Comparison of ENCODE assay signal across 1 cellular context in the genomic region with DNA sequence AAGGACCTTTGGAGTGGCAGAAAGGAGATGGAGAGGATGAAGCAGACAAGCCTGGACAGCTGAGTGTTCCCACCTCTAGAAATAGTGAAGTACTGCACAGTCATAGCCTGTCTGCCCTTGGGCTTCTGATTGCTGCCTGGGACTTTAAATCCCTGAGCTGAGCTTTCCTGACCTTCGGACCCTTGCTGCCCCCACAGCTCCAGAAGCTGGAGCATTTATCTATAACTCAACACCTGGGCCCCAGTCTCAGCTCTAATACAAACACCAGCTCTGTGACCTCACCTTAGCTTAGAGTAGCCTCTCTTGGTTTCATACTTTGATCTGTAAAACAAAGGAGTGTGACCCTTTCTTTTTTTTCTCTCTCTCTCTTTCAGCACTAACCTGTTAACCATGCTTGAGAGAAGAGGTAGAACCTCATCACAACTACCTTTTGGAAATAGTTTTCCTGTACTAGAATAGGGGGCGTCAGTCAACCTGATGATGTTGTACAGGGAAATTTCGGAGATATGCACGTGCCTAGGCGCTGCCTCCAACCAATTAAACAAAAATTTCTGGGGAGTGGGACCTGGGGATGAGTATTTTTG.
A peak's percentile ranks its signal among the peaks of the same experiment; 100 is the strongest.
TF ChIP-seq lines count a peak whose summit lies in the region.

No MANE protein-coding gene starts in this region.

TF ChIP-seq in HepG2, 621 proteins besides CTCF, POLR2A, EP300 and RAD21 (continued from another document and continues in another):
- TF ChIP-seq, protein P1, sequence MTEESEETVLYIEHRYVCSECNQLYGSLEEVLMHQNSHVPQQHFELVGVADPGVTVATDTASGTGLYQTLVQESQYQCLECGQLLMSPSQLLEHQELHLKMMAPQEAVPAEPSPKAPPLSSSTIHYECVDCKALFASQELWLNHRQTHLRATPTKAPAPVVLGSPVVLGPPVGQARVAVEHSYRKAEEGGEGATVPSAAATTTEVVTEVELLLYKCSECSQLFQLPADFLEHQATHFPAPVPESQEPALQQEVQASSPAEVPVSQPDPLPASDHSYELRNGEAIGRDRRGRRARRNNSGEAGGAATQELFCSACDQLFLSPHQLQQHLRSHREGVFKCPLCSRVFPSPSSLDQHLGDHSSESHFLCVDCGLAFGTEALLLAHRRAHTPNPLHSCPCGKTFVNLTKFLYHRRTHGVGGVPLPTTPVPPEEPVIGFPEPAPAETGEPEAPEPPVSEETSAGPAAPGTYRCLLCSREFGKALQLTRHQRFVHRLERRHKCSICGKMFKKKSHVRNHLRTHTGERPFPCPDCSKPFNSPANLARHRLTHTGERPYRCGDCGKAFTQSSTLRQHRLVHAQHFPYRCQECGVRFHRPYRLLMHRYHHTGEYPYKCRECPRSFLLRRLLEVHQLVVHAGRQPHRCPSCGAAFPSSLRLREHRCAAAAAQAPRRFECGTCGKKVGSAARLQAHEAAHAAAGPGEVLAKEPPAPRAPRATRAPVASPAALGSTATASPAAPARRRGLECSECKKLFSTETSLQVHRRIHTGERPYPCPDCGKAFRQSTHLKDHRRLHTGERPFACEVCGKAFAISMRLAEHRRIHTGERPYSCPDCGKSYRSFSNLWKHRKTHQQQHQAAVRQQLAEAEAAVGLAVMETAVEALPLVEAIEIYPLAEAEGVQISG (CRISPR knock-in tag; IDR thresholded peaks at IDR 0.05) = peak; percentile 72
- no peak for TF ChIP-seq FOXP1 (IDR thresholded peaks at IDR 0.05)
- TF ChIP-seq FOXP1 (CRISPR knock-in tag; IDR thresholded peaks at IDR 0.05) = peak; percentile 95
- peak; percentile 47; the same call in 1 of the 2 replicates for TF ChIP-seq MEIS1 (CRISPR knock-in tag; IDR thresholded peaks at IDR 0.05; ENCODE audit: borderline replicate concordance)
- TF ChIP-seq ZNF780A (CRISPR knock-in tag; IDR thresholded peaks at IDR 0.05) = no peak
- TF ChIP-seq NKX3-1 (CRISPR knock-in tag; IDR thresholded peaks at IDR 0.05) = peak; percentile 90
- TF ChIP-seq, protein P2, sequence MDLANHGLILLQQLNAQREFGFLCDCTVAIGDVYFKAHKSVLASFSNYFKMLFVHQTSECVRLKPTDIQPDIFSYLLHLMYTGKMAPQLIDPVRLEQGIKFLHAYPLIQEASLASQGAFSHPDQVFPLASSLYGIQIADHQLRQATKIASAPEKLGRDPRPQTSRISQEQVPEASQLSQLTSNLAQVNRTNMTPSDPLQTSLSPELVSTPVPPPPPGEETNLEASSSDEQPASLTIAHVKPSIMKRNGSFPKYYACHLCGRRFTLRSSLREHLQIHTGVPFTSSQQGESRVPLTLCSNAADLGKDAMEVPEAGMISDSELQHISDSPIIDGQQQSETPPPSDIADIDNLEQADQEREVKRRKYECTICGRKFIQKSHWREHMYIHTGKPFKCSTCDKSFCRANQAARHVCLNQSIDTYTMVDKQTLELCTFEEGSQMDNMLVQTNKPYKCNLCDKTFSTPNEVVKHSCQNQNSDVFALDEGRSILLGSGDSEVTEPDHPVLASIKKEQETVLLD (CRISPR knock-in tag; IDR thresholded peaks at IDR 0.05; ENCODE audit: low read depth) = no peak
- TF ChIP-seq FOXA1 (IDR thresholded peaks at IDR 0.05) = no peak
- TF ChIP-seq FOXA1 (CRISPR knock-in tag; IDR thresholded peaks at IDR 0.05) = peak; percentile 90
- TF ChIP-seq, protein P3, sequence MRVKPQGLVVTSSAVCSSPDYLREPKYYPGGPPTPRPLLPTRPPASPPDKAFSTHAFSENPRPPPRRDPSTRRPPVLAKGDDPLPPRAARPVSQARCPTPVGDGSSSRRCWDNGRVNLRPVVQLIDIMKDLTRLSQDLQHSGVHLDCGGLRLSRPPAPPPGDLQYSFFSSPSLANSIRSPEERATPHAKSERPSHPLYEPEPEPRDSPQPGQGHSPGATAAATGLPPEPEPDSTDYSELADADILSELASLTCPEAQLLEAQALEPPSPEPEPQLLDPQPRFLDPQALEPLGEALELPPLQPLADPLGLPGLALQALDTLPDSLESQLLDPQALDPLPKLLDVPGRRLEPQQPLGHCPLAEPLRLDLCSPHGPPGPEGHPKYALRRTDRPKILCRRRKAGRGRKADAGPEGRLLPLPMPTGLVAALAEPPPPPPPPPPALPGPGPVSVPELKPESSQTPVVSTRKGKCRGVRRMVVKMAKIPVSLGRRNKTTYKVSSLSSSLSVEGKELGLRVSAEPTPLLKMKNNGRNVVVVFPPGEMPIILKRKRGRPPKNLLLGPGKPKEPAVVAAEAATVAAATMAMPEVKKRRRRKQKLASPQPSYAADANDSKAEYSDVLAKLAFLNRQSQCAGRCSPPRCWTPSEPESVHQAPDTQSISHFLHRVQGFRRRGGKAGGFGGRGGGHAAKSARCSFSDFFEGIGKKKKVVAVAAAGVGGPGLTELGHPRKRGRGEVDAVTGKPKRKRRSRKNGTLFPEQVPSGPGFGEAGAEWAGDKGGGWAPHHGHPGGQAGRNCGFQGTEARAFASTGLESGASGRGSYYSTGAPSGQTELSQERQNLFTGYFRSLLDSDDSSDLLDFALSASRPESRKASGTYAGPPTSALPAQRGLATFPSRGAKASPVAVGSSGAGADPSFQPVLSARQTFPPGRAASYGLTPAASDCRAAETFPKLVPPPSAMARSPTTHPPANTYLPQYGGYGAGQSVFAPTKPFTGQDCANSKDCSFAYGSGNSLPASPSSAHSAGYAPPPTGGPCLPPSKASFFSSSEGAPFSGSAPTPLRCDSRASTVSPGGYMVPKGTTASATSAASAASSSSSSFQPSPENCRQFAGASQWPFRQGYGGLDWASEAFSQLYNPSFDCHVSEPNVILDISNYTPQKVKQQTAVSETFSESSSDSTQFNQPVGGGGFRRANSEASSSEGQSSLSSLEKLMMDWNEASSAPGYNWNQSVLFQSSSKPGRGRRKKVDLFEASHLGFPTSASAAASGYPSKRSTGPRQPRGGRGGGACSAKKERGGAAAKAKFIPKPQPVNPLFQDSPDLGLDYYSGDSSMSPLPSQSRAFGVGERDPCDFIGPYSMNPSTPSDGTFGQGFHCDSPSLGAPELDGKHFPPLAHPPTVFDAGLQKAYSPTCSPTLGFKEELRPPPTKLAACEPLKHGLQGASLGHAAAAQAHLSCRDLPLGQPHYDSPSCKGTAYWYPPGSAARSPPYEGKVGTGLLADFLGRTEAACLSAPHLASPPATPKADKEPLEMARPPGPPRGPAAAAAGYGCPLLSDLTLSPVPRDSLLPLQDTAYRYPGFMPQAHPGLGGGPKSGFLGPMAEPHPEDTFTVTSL (CRISPR knock-in tag; IDR thresholded peaks at IDR 0.05; ENCODE audit: borderline replicate concordance) = peak; percentile 99
- no peak for TF ChIP-seq SRY (CRISPR knock-in tag; IDR thresholded peaks at IDR 0.05)
- TF ChIP-seq, protein P4, sequence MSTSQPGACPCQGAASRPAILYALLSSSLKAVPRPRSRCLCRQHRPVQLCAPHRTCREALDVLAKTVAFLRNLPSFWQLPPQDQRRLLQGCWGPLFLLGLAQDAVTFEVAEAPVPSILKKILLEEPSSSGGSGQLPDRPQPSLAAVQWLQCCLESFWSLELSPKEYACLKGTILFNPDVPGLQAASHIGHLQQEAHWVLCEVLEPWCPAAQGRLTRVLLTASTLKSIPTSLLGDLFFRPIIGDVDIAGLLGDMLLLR (CRISPR knock-in tag; IDR thresholded peaks at IDR 0.05) = no peak
- peak; percentile 84 for TF ChIP-seq ZBTB38 (CRISPR knock-in tag; IDR thresholded peaks at IDR 0.05)
- peak; percentile 97 for TF ChIP-seq ASH2L (IDR thresholded peaks at IDR 0.05; ENCODE audit: insufficient read length, low read depth, low read length)
- TF ChIP-seq, protein P5, sequence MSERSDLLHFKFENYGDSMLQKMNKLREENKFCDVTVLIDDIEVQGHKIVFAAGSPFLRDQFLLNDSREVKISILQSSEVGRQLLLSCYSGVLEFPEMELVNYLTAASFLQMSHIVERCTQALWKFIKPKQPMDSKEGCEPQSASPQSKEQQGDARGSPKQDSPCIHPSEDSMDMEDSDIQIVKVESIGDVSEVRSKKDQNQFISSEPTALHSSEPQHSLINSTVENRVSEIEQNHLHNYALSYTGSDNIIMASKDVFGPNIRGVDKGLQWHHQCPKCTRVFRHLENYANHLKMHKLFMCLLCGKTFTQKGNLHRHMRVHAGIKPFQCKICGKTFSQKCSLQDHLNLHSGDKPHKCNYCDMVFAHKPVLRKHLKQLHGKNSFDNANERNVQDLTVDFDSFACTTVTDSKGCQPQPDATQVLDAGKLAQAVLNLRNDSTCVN (CRISPR knock-in tag; IDR thresholded peaks at IDR 0.05; ENCODE audit: borderline replicate concordance) = peak; percentile 98
- no peak for TF ChIP-seq ZNF207 (IDR thresholded peaks at IDR 0.05; ENCODE audit: borderline replicate concordance)
- no peak for TF ChIP-seq KLF9 (CRISPR knock-in tag; IDR thresholded peaks at IDR 0.05; ENCODE audit: low read depth)
- TF ChIP-seq, protein P6, sequence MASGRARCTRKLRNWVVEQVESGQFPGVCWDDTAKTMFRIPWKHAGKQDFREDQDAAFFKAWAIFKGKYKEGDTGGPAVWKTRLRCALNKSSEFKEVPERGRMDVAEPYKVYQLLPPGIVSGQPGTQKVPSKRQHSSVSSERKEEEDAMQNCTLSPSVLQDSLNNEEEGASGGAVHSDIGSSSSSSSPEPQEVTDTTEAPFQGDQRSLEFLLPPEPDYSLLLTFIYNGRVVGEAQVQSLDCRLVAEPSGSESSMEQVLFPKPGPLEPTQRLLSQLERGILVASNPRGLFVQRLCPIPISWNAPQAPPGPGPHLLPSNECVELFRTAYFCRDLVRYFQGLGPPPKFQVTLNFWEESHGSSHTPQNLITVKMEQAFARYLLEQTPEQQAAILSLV (CRISPR knock-in tag; IDR thresholded peaks at IDR 0.05; ENCODE audit: borderline replicate concordance) = peak; percentile 55; the same call in 1 of the 2 replicates
- TF ChIP-seq FLYWCH1 (CRISPR knock-in tag; IDR thresholded peaks at IDR 0.05) = no peak
- peak; percentile 78 for TF ChIP-seq NR2C2 (CRISPR knock-in tag; IDR thresholded peaks at IDR 0.05; ENCODE audit: borderline replicate concordance)
- peak; percentile 87 for TF ChIP-seq MEF2D (CRISPR knock-in tag; IDR thresholded peaks at IDR 0.05)
- TF ChIP-seq SRF (IDR thresholded peaks at IDR 0.05; ENCODE audit: low read depth, low read length) = peak; percentile 49; the same call in 1 of the 2 replicates
- TF ChIP-seq JUND (CRISPR knock-in tag; IDR thresholded peaks at IDR 0.05) = peak; percentile 29; the same call in 1 of the 2 replicates
- TF ChIP-seq, protein P7, sequence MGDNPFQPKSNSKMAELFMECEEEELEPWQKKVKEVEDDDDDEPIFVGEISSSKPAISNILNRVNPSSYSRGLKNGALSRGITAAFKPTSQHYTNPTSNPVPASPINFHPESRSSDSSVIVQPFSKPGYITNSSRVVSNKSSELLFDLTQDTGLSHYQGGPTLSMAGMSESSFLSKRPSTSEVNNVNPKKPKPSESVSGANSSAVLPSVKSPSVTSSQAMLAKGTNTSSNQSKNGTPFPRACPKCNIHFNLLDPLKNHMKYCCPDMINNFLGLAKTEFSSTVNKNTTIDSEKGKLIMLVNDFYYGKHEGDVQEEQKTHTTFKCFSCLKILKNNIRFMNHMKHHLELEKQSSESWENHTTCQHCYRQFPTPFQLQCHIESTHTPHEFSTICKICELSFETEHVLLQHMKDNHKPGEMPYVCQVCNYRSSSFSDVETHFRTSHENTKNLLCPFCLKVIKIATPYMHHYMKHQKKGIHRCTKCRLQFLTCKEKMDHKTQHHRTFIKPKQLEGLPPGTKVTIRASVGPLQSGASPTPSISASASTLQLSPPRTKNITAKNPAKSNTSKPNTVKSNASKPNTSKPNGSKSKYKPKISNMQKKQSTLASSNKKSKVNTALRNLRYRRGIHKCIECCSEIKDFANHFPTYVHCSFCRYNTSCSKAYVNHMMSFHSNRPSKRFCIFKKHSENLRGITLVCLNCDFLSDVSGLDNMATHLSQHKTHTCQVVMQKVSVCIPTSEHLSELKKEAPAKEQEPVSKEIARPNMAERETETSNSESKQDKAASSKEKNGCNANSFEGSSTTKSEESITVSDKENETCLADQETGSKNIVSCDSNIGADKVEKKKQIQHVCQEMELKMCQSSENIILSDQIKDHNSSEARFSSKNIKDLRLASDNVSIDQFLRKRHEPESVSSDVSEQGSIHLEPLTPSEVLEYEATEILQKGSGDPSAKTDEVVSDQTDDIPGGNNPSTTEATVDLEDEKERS (CRISPR knock-in tag; IDR thresholded peaks at IDR 0.05) = peak; percentile 87
- TF ChIP-seq, protein P8, sequence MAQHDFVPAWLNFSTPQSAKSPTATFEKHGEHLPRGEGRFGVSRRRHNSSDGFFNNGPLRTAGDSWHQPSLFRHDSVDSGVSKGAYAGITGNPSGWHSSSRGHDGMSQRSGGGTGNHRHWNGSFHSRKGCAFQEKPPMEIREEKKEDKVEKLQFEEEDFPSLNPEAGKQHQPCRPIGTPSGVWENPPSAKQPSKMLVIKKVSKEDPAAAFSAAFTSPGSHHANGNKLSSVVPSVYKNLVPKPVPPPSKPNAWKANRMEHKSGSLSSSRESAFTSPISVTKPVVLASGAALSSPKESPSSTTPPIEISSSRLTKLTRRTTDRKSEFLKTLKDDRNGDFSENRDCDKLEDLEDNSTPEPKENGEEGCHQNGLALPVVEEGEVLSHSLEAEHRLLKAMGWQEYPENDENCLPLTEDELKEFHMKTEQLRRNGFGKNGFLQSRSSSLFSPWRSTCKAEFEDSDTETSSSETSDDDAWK (CRISPR knock-in tag; IDR thresholded peaks at IDR 0.05) = no peak
- TF ChIP-seq, protein P9, sequence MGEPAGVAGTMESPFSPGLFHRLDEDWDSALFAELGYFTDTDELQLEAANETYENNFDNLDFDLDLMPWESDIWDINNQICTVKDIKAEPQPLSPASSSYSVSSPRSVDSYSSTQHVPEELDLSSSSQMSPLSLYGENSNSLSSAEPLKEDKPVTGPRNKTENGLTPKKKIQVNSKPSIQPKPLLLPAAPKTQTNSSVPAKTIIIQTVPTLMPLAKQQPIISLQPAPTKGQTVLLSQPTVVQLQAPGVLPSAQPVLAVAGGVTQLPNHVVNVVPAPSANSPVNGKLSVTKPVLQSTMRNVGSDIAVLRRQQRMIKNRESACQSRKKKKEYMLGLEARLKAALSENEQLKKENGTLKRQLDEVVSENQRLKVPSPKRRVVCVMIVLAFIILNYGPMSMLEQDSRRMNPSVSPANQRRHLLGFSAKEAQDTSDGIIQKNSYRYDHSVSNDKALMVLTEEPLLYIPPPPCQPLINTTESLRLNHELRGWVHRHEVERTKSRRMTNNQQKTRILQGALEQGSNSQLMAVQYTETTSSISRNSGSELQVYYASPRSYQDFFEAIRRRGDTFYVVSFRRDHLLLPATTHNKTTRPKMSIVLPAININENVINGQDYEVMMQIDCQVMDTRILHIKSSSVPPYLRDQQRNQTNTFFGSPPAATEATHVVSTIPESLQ (CRISPR knock-in tag; conservative IDR thresholded peaks at IDR 0.05) = 0 out of 2 replicates have a peak, but pooled peaks have one; percentile 58
- TF ChIP-seq ZNF614 (CRISPR knock-in tag; IDR thresholded peaks at IDR 0.05; ENCODE audit: borderline replicate concordance) = peak; percentile 87
- peak; percentile 95 for TF ChIP-seq BCL6 (CRISPR knock-in tag; IDR thresholded peaks at IDR 0.05)
- TF ChIP-seq, protein P10, sequence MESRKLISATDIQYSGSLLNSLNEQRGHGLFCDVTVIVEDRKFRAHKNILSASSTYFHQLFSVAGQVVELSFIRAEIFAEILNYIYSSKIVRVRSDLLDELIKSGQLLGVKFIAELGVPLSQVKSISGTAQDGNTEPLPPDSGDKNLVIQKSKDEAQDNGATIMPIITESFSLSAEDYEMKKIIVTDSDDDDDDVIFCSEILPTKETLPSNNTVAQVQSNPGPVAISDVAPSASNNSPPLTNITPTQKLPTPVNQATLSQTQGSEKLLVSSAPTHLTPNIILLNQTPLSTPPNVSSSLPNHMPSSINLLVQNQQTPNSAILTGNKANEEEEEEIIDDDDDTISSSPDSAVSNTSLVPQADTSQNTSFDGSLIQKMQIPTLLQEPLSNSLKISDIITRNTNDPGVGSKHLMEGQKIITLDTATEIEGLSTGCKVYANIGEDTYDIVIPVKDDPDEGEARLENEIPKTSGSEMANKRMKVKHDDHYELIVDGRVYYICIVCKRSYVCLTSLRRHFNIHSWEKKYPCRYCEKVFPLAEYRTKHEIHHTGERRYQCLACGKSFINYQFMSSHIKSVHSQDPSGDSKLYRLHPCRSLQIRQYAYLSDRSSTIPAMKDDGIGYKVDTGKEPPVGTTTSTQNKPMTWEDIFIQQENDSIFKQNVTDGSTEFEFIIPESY (CRISPR knock-in tag; IDR thresholded peaks at IDR 0.05) = peak; percentile 48; the same call in 1 of the 2 replicates
- peak; percentile 86 for TF ChIP-seq FOXK1 (CRISPR knock-in tag; IDR thresholded peaks at IDR 0.05; ENCODE audit: borderline replicate concordance, low read depth)
- peak; percentile 90 for TF ChIP-seq TBX3 (IDR thresholded peaks at IDR 0.05; ENCODE audit: borderline replicate concordance)
